Comparison of ENCODE assay signal across 2 cellular contexts in genomic region chr4:84221704-84222103, GRCh38.
TF ChIP-seq lines count a peak whose summit lies in the region.

No MANE protein-coding gene starts in this region.

TF ChIP-seq in GM23338, 12 proteins besides CTCF, POLR2A, EP300 and RAD21 (continued from another document):
- TF ChIP-seq ZNF462 (CRISPR knock-in tag; IDR thresholded peaks at IDR 0.05) (no peak), STAT1 (IDR thresholded peaks at IDR 0.05; ENCODE audit: unreplicated experiment) (no peak), ZNF331 (CRISPR knock-in tag; IDR thresholded peaks at IDR 0.05; ENCODE audit: low read depth) (no peak), POLR2AphosphoS5 (IDR thresholded peaks at IDR 0.05; ENCODE audit: low read depth) (no peak), EZH2phosphoT487 (IDR thresholded peaks at IDR 0.05; ENCODE audit: unreplicated experiment) (no peak), REST (IDR thresholded peaks at IDR 0.05; ENCODE audit: unreplicated experiment) (no peak), NANOG (IDR thresholded peaks at IDR 0.05; ENCODE audit: borderline replicate concordance) (no peak), ZNF114 (CRISPR knock-in tag; IDR thresholded peaks at IDR 0.05) (no peak)

TF ChIP-seq in SK-N-SH, 30 proteins besides CTCF, POLR2A, EP300 and RAD21 (continued from another document):
- no peak for TF ChIP-seq USF1 (IDR thresholded peaks at IDR 0.05; ENCODE audit: borderline replicate concordance, low read depth)
- TF ChIP-seq TEAD4 (IDR thresholded peaks at IDR 0.05; ENCODE audit: borderline replicate concordance, insufficient read depth), result no peak
- no peak for TF ChIP-seq ELF1 (IDR thresholded peaks at IDR 0.05)
